ENCODE assay signal across 9 cellular contexts in genomic region chr13:45336025-45336800, GRCh38. TPM values are rescaled to one million over a fixed set of nuclear protein-coding genes. Genes with fewer than 3 reads are reported as not detected.
DNase-seq lines count a peak whose midpoint lies in the region; ATAC-seq and TF ChIP-seq lines count a peak whose summit lies in the region.
"Had no signal": no experiment of that assay in that cellular context is flagged by ENCODE, and none has a peak within 500 bp of the region (broad histone marks: within the 10 kb centered on the region; RNA-seq: fewer than 3 reads in every experiment).

No MANE protein-coding gene starts in this region.

- no peaks in the 10 kb centered on the region for H3K9me3 Mint-ChIP-seq in activated T-helper 1 cell treated with anti-CD3 and anti-CD28 coated beads, Interleukin-12 subunit alpha, Interleukin-12 subunit beta, Interleukin-2, Interleukin-4 antibody, amounts not matched to agents 30 ng/mL and 10 ng/mL and 1 ng/mL, durations not matched to agents 14 hours and 24 hours and 36 hours

- H3K4me3 Mint-ChIP-seq in activated T-helper 1 cell treated with anti-CD3 and anti-CD28 coated beads, Interleukin-12 subunit alpha, Interleukin-12 subunit beta, Interleukin-2, Interleukin-4 antibody, amounts not matched to agents 30 ng/mL and 10 ng/mL and 1 ng/mL, durations not matched to agents 14 hours and 24 hours and 36 hours: peak overlapping the region; percentile 99

- H3K27ac Mint-ChIP-seq in activated T-helper 1 cell treated with anti-CD3 and anti-CD28 coated beads, Interleukin-12 subunit alpha, Interleukin-12 subunit beta, Interleukin-2, Interleukin-4 antibody, amounts not matched to agents 30 ng/mL and 10 ng/mL and 1 ng/mL, durations not matched to agents 14 hours and 24 hours and 36 hours: peak overlapping the region; percentile 45

- no peaks in the 10 kb centered on the region for H3K27me3 ChIP-seq in BLaER1 treated with 17β-estradiol and CSF1 and Interleukin-3, amounts not matched to agents 10 nM and 100 nM
- no peaks in the 10 kb centered on the region for H3K27me3 ChIP-seq in lower lobe of right lung (ENCODE audit: low read depth)
- no peaks in the 10 kb centered on the region for H3K27me3 ChIP-seq in foreskin keratinocyte

- peak; percentile 28 for TF ChIP-seq POLR2A in GM19193 (IDR thresholded peaks at IDR 0.05; ENCODE audit: extremely low read depth, insufficient read depth, insufficient read length)

- no peak for TF ChIP-seq CTCF in lower lobe of right lung (IDR thresholded peaks at IDR 0.05)
- TF ChIP-seq CTCF in foreskin keratinocyte (conservative IDR thresholded peaks at IDR 0.05): no peak

- peaks cover 0 to 7% (median 0%) of the 10 kb centered on the region in 11 experiments; a peak in 3 of 22 replicates for H3K9me3 ChIP-seq in BLaER1 treated with 17β-estradiol and CSF1 and Interleukin-3, amounts not matched to agents 10 nM and 100 nM (replicated peaks in 1 of 11)
- no peaks in the 10 kb centered on the region for H3K9me3 ChIP-seq in lower lobe of right lung

- H3K4me2 ChIP-seq in BLaER1 treated with 17β-estradiol and CSF1 and Interleukin-3, amounts not matched to agents 10 nM and 100 nM: peak overlapping the region; percentile 91 to 97 (median 93)

- ATAC-seq in lower lobe of right lung (no peak), foreskin keratinocyte (no peak), left cardiac atrium (no peak), left ventricle myocardium superior (no peak)
- ATAC-seq: Panc1 had no signal

- no peaks in the 10 kb centered on the region for H3K27me3 Mint-ChIP-seq in activated T-helper 1 cell treated with anti-CD3 and anti-CD28 coated beads, Interleukin-12 subunit alpha, Interleukin-12 subunit beta, Interleukin-2, Interleukin-4 antibody, amounts not matched to agents 30 ng/mL and 10 ng/mL and 1 ng/mL, durations not matched to agents 14 hours and 24 hours and 36 hours (ENCODE audit: insufficient read depth)

- peak overlapping the region in 9 of 11 experiments; percentile 21 to 100 (median 89); a peak in 16 of 22 replicates for H3K27ac ChIP-seq in BLaER1 treated with 17β-estradiol and CSF1 and Interleukin-3, amounts not matched to agents 10 nM and 100 nM
- H3K27ac ChIP-seq in lower lobe of right lung: peak overlapping the region; percentile 2
- no peak overlapping the region for H3K27ac ChIP-seq in foreskin keratinocyte

- peaks cover 75% of the 10 kb centered on the region for H3K36me3 Mint-ChIP-seq in activated T-helper 1 cell treated with anti-CD3 and anti-CD28 coated beads, Interleukin-12 subunit alpha, Interleukin-12 subunit beta, Interleukin-2, Interleukin-4 antibody, amounts not matched to agents 30 ng/mL and 10 ng/mL and 1 ng/mL, durations not matched to agents 14 hours and 24 hours and 36 hours (ENCODE audit: low read depth)

- H3K4me1 ChIP-seq in BLaER1 treated with 17β-estradiol and CSF1 and Interleukin-3, amounts not matched to agents 10 nM and 100 nM: peaks cover 78 to 83% (median 79%) of the 10 kb centered on the region in 10 experiments
- H3K4me1 ChIP-seq in lower lobe of right lung (peaks cover 80% of the 10 kb centered on the region), foreskin keratinocyte (peaks cover 67% of the 10 kb centered on the region)

- peak overlapping the region; percentile 72 to 95 (median 88); a peak in 18 of 20 replicates for H3K4me3 ChIP-seq in BLaER1 treated with 17β-estradiol and CSF1 and Interleukin-3, amounts not matched to agents 10 nM and 100 nM
- H3K4me3 ChIP-seq in lower lobe of right lung: no peak overlapping the region

- H3K36me3 ChIP-seq in BLaER1 treated with 17β-estradiol and CSF1 and Interleukin-3, amounts not matched to agents 10 nM and 100 nM: peaks cover 52 to 80% (median 72%) of the 10 kb centered on the region in 11 experiments
- H3K36me3 ChIP-seq in lower lobe of right lung: peaks cover 70% of the 10 kb centered on the region

- peaks cover 72 to 91% (median 81%) of the 10 kb centered on the region in 11 experiments for H4K20me1 ChIP-seq in BLaER1 treated with 17β-estradiol and CSF1 and Interleukin-3, amounts not matched to agents 10 nM and 100 nM

- intact Hi-C loops in activated T-helper 1 cell treated with anti-CD3 and anti-CD28 coated beads, Interleukin-12 subunit alpha, Interleukin-12 subunit beta, Interleukin-2, Interleukin-4 antibody, amounts not matched to agents 30 ng/mL and 10 ng/mL and 1 ng/mL, durations not matched to agents 14 hours and 24 hours and 36 hours (cut with micrococcal nuclease): no loop called here
- intact Hi-C loops in lower lobe of right lung (cut with DNase I) (no loop called here), left cardiac atrium (cut with DNase I) (no loop called here), left ventricle myocardium superior (cut with micrococcal nuclease) (no loop called here)

- peaks cover 81% of the 10 kb centered on the region for H3K4me1 Mint-ChIP-seq in activated T-helper 1 cell treated with anti-CD3 and anti-CD28 coated beads, Interleukin-12 subunit alpha, Interleukin-12 subunit beta, Interleukin-2, Interleukin-4 antibody, amounts not matched to agents 30 ng/mL and 10 ng/mL and 1 ng/mL, durations not matched to agents 14 hours and 24 hours and 36 hours (ENCODE audit: low read depth)

- no peak for DNase-seq in activated T-helper 1 cell treated with anti-CD3 and anti-CD28 coated beads, Interleukin-12 subunit alpha, Interleukin-12 subunit beta, Interleukin-2, Interleukin-4 antibody, amounts not matched to agents 30 ng/mL and 10 ng/mL and 1 ng/mL, durations not matched to agents 14 hours and 24 hours and 36 hours (ENCODE audit: low spot score)
- DNase-seq in lower lobe of right lung (no peak), foreskin keratinocyte (no peak), putamen (ENCODE audit: low spot score) (no peak), left cardiac atrium (no peak), left ventricle myocardium superior (no peak)

- H3K9ac ChIP-seq in BLaER1 treated with 17β-estradiol and CSF1 and Interleukin-3, amounts not matched to agents 10 nM and 100 nM: peak overlapping the region; percentile 35 to 100 (median 99); a peak in 21 of 22 replicates

RNA-seq across cellular contexts. Expression of gene TPT1, which starts 4.8 kb away (rescaled TPM):
- total RNA-seq in activated T-helper 1 cell treated with anti-CD3 and anti-CD28 coated beads, Interleukin-12 subunit alpha, Interleukin-12 subunit beta, Interleukin-2, Interleukin-4 antibody, amounts not matched to agents 30 ng/mL and 10 ng/mL and 1 ng/mL, durations not matched to agents 14 hours and 24 hours and 36 hours: 2,353 and 2,360 TPM in 2 replicates
- total RNA-seq in lower lobe of right lung (5,010 TPM), foreskin keratinocyte (3,187 and 3,228 TPM in 2 replicates), left cardiac atrium (1,000 to 10,000 TPM; 3,599 to 3,935 TPM), left ventricle myocardium superior (4,849 TPM)
- 4,571 and 4,595 TPM in 2 replicates for polyA plus RNA-seq in foreskin keratinocyte
